Comparison of ENCODE assay signal across 8 cellular contexts in the genomic region with DNA sequence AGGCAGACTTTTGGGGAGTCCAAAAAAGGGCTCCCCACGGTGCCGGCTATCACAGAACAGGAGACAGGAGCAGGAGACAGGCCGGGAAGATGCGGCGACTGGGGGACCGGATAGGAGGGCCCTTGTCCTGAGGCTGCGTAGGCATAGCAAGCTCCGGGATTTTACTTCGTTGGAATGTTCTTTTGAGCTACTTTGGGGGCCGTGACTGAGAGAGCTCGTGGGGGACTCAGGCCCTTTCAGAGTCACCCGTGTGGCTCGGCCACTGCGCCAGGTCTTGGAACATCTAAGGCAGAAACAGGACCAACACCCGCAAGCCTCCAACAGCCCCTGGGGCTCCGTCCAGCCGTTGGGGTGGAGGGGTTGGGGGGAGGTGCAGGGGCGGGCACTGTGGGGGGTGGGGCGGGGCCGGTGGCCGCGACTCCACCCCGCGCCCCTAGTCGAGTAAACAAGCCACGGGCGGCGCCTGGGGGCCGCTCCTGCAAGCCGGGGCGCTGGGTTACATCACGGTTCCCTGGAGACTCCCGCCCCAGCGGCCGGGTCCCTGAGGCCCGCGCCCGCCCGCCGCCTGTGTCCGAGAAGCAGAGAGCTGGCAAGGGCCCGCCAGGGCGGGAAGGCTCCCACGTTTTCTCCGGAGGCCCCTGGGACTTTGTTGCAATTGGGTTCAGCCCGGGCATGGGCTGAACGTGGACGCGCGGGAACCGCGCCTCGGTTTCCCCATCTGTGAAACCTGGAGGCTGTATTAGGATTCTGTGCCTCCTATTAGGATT. TPM values are rescaled to one million over a fixed set of nuclear protein-coding genes. Genes with fewer than 3 reads are reported as not detected.
DNase-seq lines count a peak whose midpoint lies in the region; ATAC-seq and TF ChIP-seq lines count a peak whose summit lies in the region.
"Had no signal": no experiment of that assay in that cellular context is flagged by ENCODE, and none has a peak within 500 bp of the region (broad histone marks: within the 10 kb centered on the region; RNA-seq: fewer than 3 reads in every experiment).

No MANE protein-coding gene starts in this region.

- TF ChIP-seq EP300 in stomach (IDR thresholded peaks at IDR 0.05): no peak

- H3K36me3 ChIP-seq in HUES64 (ENCODE audit: insufficient read depth, low read length) (no peaks in the 10 kb centered on the region), ascending aorta (no peaks in the 10 kb centered on the region), stomach (no peaks in the 10 kb centered on the region)

- peaks cover 38% of the 10 kb centered on the region for H3K4me1 ChIP-seq in HUES64 (ENCODE audit: insufficient read depth, low read length)
- peaks cover 16 to 45% of the 10 kb centered on the region in 2 donors for H3K4me1 ChIP-seq in ascending aorta
- H3K4me1 ChIP-seq in stomach: peaks cover 54 to 83% (median 72%) of the 10 kb centered on the region in 4 donors

- intact Hi-C loops in ascending aorta (cut with DNase I) (loop anchor here (2.0 to 5.0 kb wide), 2 partner anchors 24 to 71 kb away; no protein-coding TSS in a partner anchor), stomach (cut with DNase I; ENCODE audit: low total_unique reads) (no loop called here)

- H3K4me3 ChIP-seq in HUES64 (ENCODE audit: low read length): peak overlapping the region; percentile 43
- peak overlapping the region; percentile 43 to 66 for H3K4me3 ChIP-seq in ascending aorta
- peak overlapping the region; percentile 25 to 42 (median 34) for H3K4me3 ChIP-seq in stomach

- H3K27ac ChIP-seq in HUES64 (ENCODE audit: low read depth, low read length) (no peak overlapping the region), ascending aorta (peak overlapping the region; percentile 78 to 79), stomach (peak overlapping the region; percentile 27 to 81 (median 75))

- TF ChIP-seq POLR2A in stomach (IDR thresholded peaks at IDR 0.05): no peak

- H3K27me3 ChIP-seq in HUES64 (ENCODE audit: insufficient read depth, low read length) (peaks cover 23% of the 10 kb centered on the region), ascending aorta (no peaks in the 10 kb centered on the region), stomach (peaks cover 0 to 14% (median 0%) of the 10 kb centered on the region in 3 donors)

- no peak for ATAC-seq in GM21576 (IDR thresholded peaks at IDR 0.05; ENCODE audit: unreplicated experiment)

- peak overlapping the region; percentile 71 for H3K9ac ChIP-seq in HUES64 (ENCODE audit: low read depth, low read length)

- DNase-seq in ascending aorta (ENCODE audit: low spot score in 2 of 2) (no peak), left kidney (ENCODE audit: low read depth, low spot score) (peak; percentile 75), stomach (peak; percentile 63), GM19240 (ENCODE audit: insufficient read length, low spot score) (no peak), NCI-H1105 treated with DMSO at 0.1 percent for 48 hours (lab: John Stamatoyannopoulos, UW) (no peak)
- DNase-seq: SIG-M5 had no signal

- 9% methylated on average over 49 of the region's 53 CpGs for WGBS in HUES64
- WGBS in stomach, 5 donors: 13 to 32% (median 16%) methylated on average over 18 to 53 of the region's 53 CpGs

- TF ChIP-seq CTCF in ascending aorta (IDR thresholded peaks at IDR 0.05) (no peak), stomach (IDR thresholded peaks at IDR 0.05) (no peak)

- H3K9me3 ChIP-seq in HUES64 (ENCODE audit: insufficient read depth, low read depth, low read length) (no peaks in the 10 kb centered on the region), ascending aorta (no peaks in the 10 kb centered on the region), stomach (no peaks in the 10 kb centered on the region)

RNA-seq across cellular contexts. Expression of a gene that starts 23.3 kb away (rescaled TPM):
- polyA plus RNA-seq in HUES64 (2013, experiment 1 of 2): 20.3 TPM
- polyA plus RNA-seq in HUES64 (2013, experiment 2 of 2): 21.7 TPM
- total RNA-seq in ascending aorta (30.8 TPM), stomach (10 to 100 TPM in 4 of 5 donors, 1 to 10 TPM in 1; 3.1 to 29.1 (median 15.2) TPM)
- 1 to 10 TPM; 6.4 to 7.5 (median 7.2) TPM for polyA plus RNA-seq in stomach

Comparison
In these comparisons a context has a peak if more than half of its experiments do, and no peak if none do; other contexts are left out.
1. DNase-seq: peak in left kidney (single experiment) and stomach (single experiment); none in ascending aorta (0 of 2), GM19240 (single experiment) and NCI-H1105 treated with DMSO at 0.1 percent for 48 hours (single experiment).
2. Peak in every context shown above with its lines, with median percentiles within 50 percentile points of each other: H3K4me3 ChIP-seq.